9 cellular contexts compared by ENCODE assay signal in genomic region chr1:101239095-101240040, GRCh38. TPM values are rescaled to one million over a fixed set of nuclear protein-coding genes. Genes with fewer than 3 reads are reported as not detected.
DNase-seq lines count a peak whose midpoint lies in the region; ATAC-seq lines count a peak whose summit lies in the region.
"Had no signal": no experiment of that assay in that cellular context is flagged by ENCODE, and none has a peak within 500 bp of the region (broad histone marks: within the 10 kb centered on the region; RNA-seq: fewer than 3 reads in every experiment).

No MANE protein-coding gene starts in this region.

- H3K9me3 ChIP-seq in KOPT-K1 (ENCODE audit: insufficient read depth, low read length, poor library complexity, severe bottlenecking), result no peaks in the 10 kb centered on the region

- H3K36me3 ChIP-seq in KOPT-K1 (ENCODE audit: insufficient read depth, low read length), result peaks cover 52% of the 10 kb centered on the region
- H3K36me3 ChIP-seq: WERI-Rb-1 had no signal

- intact Hi-C loops in left ventricle myocardium superior (cut with micrococcal nuclease), result loop anchor here (10.0 kb wide), 1 partner anchor 105 kb away; no protein-coding TSS in a partner anchor

- peak; percentile 11 for ATAC-seq in left ventricle myocardium superior
- no peak for ATAC-seq in HG03565 (IDR thresholded peaks at IDR 0.05; ENCODE audit: unreplicated experiment)
- ATAC-seq in HG03196 (IDR thresholded peaks at IDR 0.05; ENCODE audit: unreplicated experiment), result no peak

- peak overlapping the region; percentile 89 for H3K27ac ChIP-seq in KOPT-K1 (ENCODE audit: low read depth, low read length, poor library complexity, severe bottlenecking)
- H3K27ac ChIP-seq: WERI-Rb-1 had no signal

- DNase-seq in activated CD8-positive, alpha-beta memory T cell treated with anti-CD3 and anti-CD28 coated beads, Interleukin-2, amount 50 U/mL, for 4 hours, result peak; percentile 54
- DNase-seq in left ventricle myocardium superior, result no peak
- peak; percentile 51 to 61 for DNase-seq in stimulated activated CD8-positive, alpha-beta memory T cell treated with anti-CD3 and anti-CD28 coated beads, Interleukin-15, amount 100 ng/mL, for 48 hours (ENCODE audit: low read depth in 2 of 2)
- DNase-seq in inferior parietal cortex (ENCODE audit: extremely low spot score), result no peak
- DNase-seq in HK-2 (ENCODE audit: unreplicated experiment), result no peak

RNA-seq across cellular contexts. Expression of gene S1PR1, which starts 2.5 kb away (rescaled TPM):
- 58.1 TPM for total RNA-seq in left ventricle myocardium superior

Comparison
In these comparisons a context has a peak if more than half of its experiments do, and no peak if none do; other contexts are left out.
1. DNase-seq: peak in activated CD8-positive, alpha-beta memory T cell treated with anti-CD3 and anti-CD28 coated beads, Interleukin-2, amount 50 U/mL, for 4 hours (single experiment) and stimulated activated CD8-positive, alpha-beta memory T cell treated with anti-CD3 and anti-CD28 coated beads, Interleukin-15, amount 100 ng/mL, for 48 hours (2 of 2); none in left ventricle myocardium superior (single experiment), inferior parietal cortex (single experiment) and HK-2 (single experiment).